In genomic region chr6:35603326-35604202, GRCh38 we compare ENCODE assay signal across 11 cellular contexts.
DNase-seq lines count a peak whose midpoint lies in the region; ATAC-seq, FAIRE-seq and TF ChIP-seq lines count a peak whose summit lies in the region.
"Had no signal": no experiment of that assay in that cellular context is flagged by ENCODE, and none has a peak within 500 bp of the region (broad histone marks: within the 10 kb centered on the region; RNA-seq: fewer than 3 reads in every experiment).

No MANE protein-coding gene starts in this region.

- peak overlapping the region; percentile 84 for H3K9ac ChIP-seq in skeletal muscle satellite cell (ENCODE audit: low read depth, low read length)

- no peak for ATAC-seq in heart right ventricle
- no peak for ATAC-seq in stimulated activated naive B cell treated with anti-CD40 and anti-IgM and Interleukin-4, amounts not matched to agents 10 μg/mL and 1 μg/mL and 100 μg/mL, for 72 hours (replicated peaks)

- intact Hi-C loops in heart right ventricle (cut with DNase I): loop anchor here in 5 of 10 donors (2.0 to 10.0 kb wide), 4 partner anchors 19 to 129 kb away; partner anchors contain the start of gene FKBP5 (in 4 of the 5)

- H3K36me3 ChIP-seq in heart right ventricle: peaks cover 0 to 24% (median 0%) of the 10 kb centered on the region in 9 donors
- peaks cover 31% of the 10 kb centered on the region for H3K36me3 ChIP-seq in skeletal muscle satellite cell (ENCODE audit: insufficient read depth, low read length)

- peak overlapping the region; percentile 91 for H3K27ac Mint-ChIP-seq in activated CD4-positive, alpha-beta memory T cell treated with anti-CD3 and anti-CD28 coated beads, Interleukin-2, amount 10 ng/mL, durations not matched to agents 7 days and 5 days
- no peak overlapping the region for H3K27ac Mint-ChIP-seq in stimulated activated naive B cell treated with anti-CD40 and anti-IgM and Interleukin-4, amounts not matched to agents 10 μg/mL and 1 μg/mL and 100 μg/mL, for 72 hours

- no peak for FAIRE-seq in GM12891 (lab: Jason Lieb, UNC)

- no peak for TF ChIP-seq POLR2A in GM12891 (IDR thresholded peaks at IDR 0.05; ENCODE audit: low read depth, low read length)

- DNase-seq in Daoy (ENCODE audit: low read depth) (peak; percentile 16), heart right ventricle (no peak), GM12891 (ENCODE audit: insufficient read length, low spot score) (no peak), DMS 273 treated with DMSO at 0.1 percent for 48 hours (lab: John Stamatoyannopoulos, UW) (no peak), iPS-NIHi7 (ENCODE audit: extremely low spot score) (no peak)
- DNase-seq in activated CD4-positive, alpha-beta memory T cell treated with anti-CD3 and anti-CD28 coated beads, Interleukin-2, amount 10 ng/mL, durations not matched to agents 7 days and 5 days: no peak
- DNase-seq in stimulated activated naive B cell treated with anti-CD40 and anti-IgM and Interleukin-4, amounts not matched to agents 10 μg/mL and 1 μg/mL and 100 μg/mL, for 72 hours: no peak
- DNase-seq: NCI-H510A treated with DMSO at 0.1 percent for 48 hours, WERI-Rb-1 had no signal

- no peaks in the 10 kb centered on the region for H3K9me3 Mint-ChIP-seq in activated CD4-positive, alpha-beta memory T cell treated with anti-CD3 and anti-CD28 coated beads, Interleukin-2, amount 10 ng/mL, durations not matched to agents 7 days and 5 days
- H3K9me3 Mint-ChIP-seq in stimulated activated naive B cell treated with anti-CD40 and anti-IgM and Interleukin-4, amounts not matched to agents 10 μg/mL and 1 μg/mL and 100 μg/mL, for 72 hours: no peaks in the 10 kb centered on the region
- H3K9me3 Mint-ChIP-seq: stimulated activated naive CD8-positive, alpha-beta T cell treated with anti-CD3 and anti-CD28 coated beads, Interleukin-15, Interleukin-2, amounts not matched to agents 100 ng/mL and 50 ng/mL, for 24 hours had no signal

- POLR2A ChIA-PET in activated CD4-positive, alpha-beta memory T cell treated with anti-CD3 and anti-CD28 coated beads, Interleukin-2, amount 10 ng/mL, durations not matched to agents 7 days and 5 days (lab: Charles Lee): interaction anchor here (0.7 to 3.1 kb wide), 6 partner anchors 13 to 303 kb away, joined by 3 to 9 read pairs (median 4); no protein-coding TSS in a partner anchor

- no peak for TF ChIP-seq CTCF in heart right ventricle (IDR thresholded peaks at IDR 0.05)

- H3K4me1 ChIP-seq in heart right ventricle (peaks cover 14 to 76% (median 46%) of the 10 kb centered on the region in 9 donors), skeletal muscle satellite cell (ENCODE audit: control insufficient read depth, insufficient read depth, low read length) (peaks cover 73% of the 10 kb centered on the region)

- H3K4me1 Mint-ChIP-seq in activated CD4-positive, alpha-beta memory T cell treated with anti-CD3 and anti-CD28 coated beads, Interleukin-2, amount 10 ng/mL, durations not matched to agents 7 days and 5 days: peaks cover 53% of the 10 kb centered on the region
- peaks cover 22 to 37% of the 10 kb centered on the region in 2 donors for H3K4me1 Mint-ChIP-seq in stimulated activated naive B cell treated with anti-CD40 and anti-IgM and Interleukin-4, amounts not matched to agents 10 μg/mL and 1 μg/mL and 100 μg/mL, for 72 hours

- H3K4me2 ChIP-seq in skeletal muscle satellite cell (ENCODE audit: low read length): peak overlapping the region; percentile 76

- H3K4me3 ChIP-seq in heart right ventricle (no peak overlapping the region), skeletal muscle satellite cell (ENCODE audit: low read length) (no peak overlapping the region)

- peaks cover 26% of the 10 kb centered on the region for H3K36me3 Mint-ChIP-seq in activated CD4-positive, alpha-beta memory T cell treated with anti-CD3 and anti-CD28 coated beads, Interleukin-2, amount 10 ng/mL, durations not matched to agents 7 days and 5 days (ENCODE audit: low read depth)
- H3K36me3 Mint-ChIP-seq in stimulated activated naive B cell treated with anti-CD40 and anti-IgM and Interleukin-4, amounts not matched to agents 10 μg/mL and 1 μg/mL and 100 μg/mL, for 72 hours: peaks cover 6 to 8% of the 10 kb centered on the region in 2 donors

- H3K27me3 Mint-ChIP-seq in activated CD4-positive, alpha-beta memory T cell treated with anti-CD3 and anti-CD28 coated beads, Interleukin-2, amount 10 ng/mL, durations not matched to agents 7 days and 5 days: no peaks in the 10 kb centered on the region
- H3K27me3 Mint-ChIP-seq in stimulated activated naive B cell treated with anti-CD40 and anti-IgM and Interleukin-4, amounts not matched to agents 10 μg/mL and 1 μg/mL and 100 μg/mL, for 72 hours: no peaks in the 10 kb centered on the region
- H3K27me3 Mint-ChIP-seq: stimulated activated naive CD8-positive, alpha-beta T cell treated with anti-CD3 and anti-CD28 coated beads, Interleukin-15, Interleukin-2, amounts not matched to agents 100 ng/mL and 50 ng/mL, for 24 hours had no signal

- H3K9me3 ChIP-seq in heart right ventricle (no peaks in the 10 kb centered on the region), skeletal muscle satellite cell (replicated peaks; ENCODE audit: low read length) (no peaks in the 10 kb centered on the region)

- H3K27ac ChIP-seq in heart right ventricle: peak overlapping the region; percentile 84 to 96 (median 91)
- H3K27ac ChIP-seq: WERI-Rb-1 had no signal

- CTCF ChIA-PET in activated CD4-positive, alpha-beta memory T cell treated with anti-CD3 and anti-CD28 coated beads, Interleukin-2, amount 10 ng/mL, durations not matched to agents 7 days and 5 days (lab: Charles Lee): interaction anchor here (0.6 to 3.5 kb wide), 12 partner anchors 8 to 262 kb away, joined by 3 to 18 read pairs (median 4); partner anchors contain the start of genes ARMC12 and RPL10A

- H3K27me3 ChIP-seq in heart right ventricle (no peaks in the 10 kb centered on the region), skeletal muscle satellite cell (ENCODE audit: control insufficient read depth, insufficient read depth, low read length) (no peaks in the 10 kb centered on the region)

- no peak overlapping the region for H3K4me3 Mint-ChIP-seq in activated CD4-positive, alpha-beta memory T cell treated with anti-CD3 and anti-CD28 coated beads, Interleukin-2, amount 10 ng/mL, durations not matched to agents 7 days and 5 days
- no peak overlapping the region for H3K4me3 Mint-ChIP-seq in stimulated activated naive B cell treated with anti-CD40 and anti-IgM and Interleukin-4, amounts not matched to agents 10 μg/mL and 1 μg/mL and 100 μg/mL, for 72 hours

- 91 to 97% methylated on average over 9 of the region's 9 CpGs for WGBS in heart right ventricle, 2 donors

TF ChIP-seq in GM12891, 5 proteins besides CTCF, POLR2A, EP300 and RAD21:
- TF ChIP-seq SPI1 (IDR thresholded peaks at IDR 0.05; ENCODE audit: low read depth, low read length): no peak
- TF ChIP-seq PAX5 (IDR thresholded peaks at IDR 0.05; ENCODE audit: insufficient read depth, low read length, severe bottlenecking): no peak
- no peak for TF ChIP-seq POU2F2 (IDR thresholded peaks at IDR 0.05; ENCODE audit: low read depth, low read length)
- no peak for TF ChIP-seq POLR2AphosphoS5 (IDR thresholded peaks at IDR 0.05; ENCODE audit: low read depth, low read length)
- TF ChIP-seq TAF1 (IDR thresholded peaks at IDR 0.05; ENCODE audit: low read depth, low read length): no peak
